In the genomic region with DNA sequence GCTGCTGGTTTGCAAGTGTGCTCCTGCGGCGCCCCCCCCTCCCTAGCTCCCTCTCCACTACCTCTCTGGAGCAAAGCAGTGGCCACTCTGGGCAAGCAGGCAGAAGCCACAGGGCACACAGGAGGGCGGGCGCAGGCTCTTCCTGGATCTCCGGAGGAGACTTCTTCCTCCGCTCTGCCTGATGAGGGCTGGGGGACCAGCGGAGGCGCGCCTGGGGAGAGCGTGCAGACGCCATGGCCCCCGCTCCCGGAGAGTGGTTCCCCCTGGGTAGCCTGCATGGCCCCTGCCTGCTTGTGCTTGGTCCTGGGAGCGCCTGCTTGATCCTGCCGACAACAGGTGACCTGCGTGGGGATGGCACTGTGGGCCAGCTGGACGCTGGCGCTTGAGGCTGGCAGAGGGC, we compare ENCODE assay signal across 25 cellular contexts.
"Had no signal": no experiment of that assay in that cellular context is flagged by ENCODE, and none has a peak within 500 bp of the region (broad histone marks: within the 10 kb centered on the region; RNA-seq: fewer than 3 reads in every experiment).

No MANE protein-coding gene starts in this region.

- H3K27ac ChIP-seq: body of pancreas, gastrocnemius medialis, hepatocyte, right lobe of liver, testis, upper lobe of left lung, vagina had no signal

- DNase-seq: activated CD4-positive, alpha-beta T cell treated with anti-CD3 and anti-CD28 coated beads for 36 hours; activated CD4-positive, CD25-positive, alpha-beta regulatory T cell; activated CD8-positive, alpha-beta memory T cell treated with anti-CD3 and anti-CD28 coated beads, Interleukin-2, amount 10 ng/mL, durations not matched to agents 7 days and 5 days; activated CD8-positive, alpha-beta T cell treated with anti-CD3 and anti-CD28 coated beads, Interleukin-2, amount 10 ng/mL, durations not matched to agents 7 days and 5 days; activated effector memory CD4-positive, alpha-beta T cell treated with Interleukin-2 at 50 U/mL for 16 hours; activated naive CD4-positive, alpha-beta T cell treated with Interleukin-2 at 50 U/mL for 16 hours; activated T-cell treated with anti-CD3 and anti-CD28 coated beads, Interleukin-2, amount 50 U/mL, for 72 hours; body of pancreas; dermis blood vessel endothelial cell; effector CD8-positive, alpha-beta T cell; immature natural killer cell; natural killer cell; right lobe of liver; stimulated activated CD4-positive, alpha-beta T cell treated with anti-CD3 and anti-CD28 coated beads, Interleukin-12 subunit alpha, Interleukin-12 subunit beta, amount 100 ng/mL, for 4 hours; stimulated activated CD4-positive, alpha-beta T cell treated with anti-CD3 and anti-CD28 coated beads, Interleukin-4, amount 100 ng/mL, for 1 hour; stimulated activated naive CD8-positive, alpha-beta T cell treated with anti-CD3 and anti-CD28 coated beads, Interleukin-15, Interleukin-2, amounts not matched to agents 100 U/mL and 50 U/mL, for 24 hours; testis had no signal

- FAIRE-seq: colon had no signal

- H3K4me1 Mint-ChIP-seq: immature natural killer cell had no signal

- H3K4me2 ChIP-seq: hepatocyte had no signal

- H3K27ac Mint-ChIP-seq: activated CD4-positive, alpha-beta T cell treated with anti-CD3 and anti-CD28 coated beads for 36 hours; activated CD8-positive, alpha-beta memory T cell treated with anti-CD3 and anti-CD28 coated beads, Interleukin-2, amount 10 ng/mL, durations not matched to agents 7 days and 5 days; activated CD8-positive, alpha-beta T cell treated with anti-CD3 and anti-CD28 coated beads, Interleukin-2, amount 10 ng/mL, durations not matched to agents 7 days and 5 days; activated naive CD8-positive, alpha-beta T cell; activated T-cell treated with anti-CD3 and anti-CD28 coated beads, Interleukin-2, amount 50 U/mL, for 72 hours; immature natural killer cell; memory B cell; natural killer cell; T-helper 2 cell treated with Interferon-gamma antibody and Interleukin-4, amounts not matched to agents 5 μg/mL and 100 μg/mL, for 36 hours had no signal

- H3K9me3 ChIP-seq: body of pancreas, gastrocnemius medialis, right lobe of liver, testis, upper lobe of left lung, vagina had no signal

- H3K4me1 ChIP-seq: body of pancreas, right lobe of liver, testis, upper lobe of left lung, vagina had no signal

- H3K27me3 Mint-ChIP-seq: activated CD4-positive, alpha-beta T cell treated with anti-CD3 and anti-CD28 coated beads for 36 hours; activated CD8-positive, alpha-beta memory T cell treated with anti-CD3 and anti-CD28 coated beads, Interleukin-2, amount 10 ng/mL, durations not matched to agents 7 days and 5 days; activated naive CD8-positive, alpha-beta T cell; memory B cell had no signal

- H2AFZ ChIP-seq: hepatocyte had no signal

- H3K4me3 ChIP-seq: body of pancreas, gastrocnemius medialis, hepatocyte, right lobe of liver, testis, upper lobe of left lung, vagina had no signal

- H3K79me2 ChIP-seq: hepatocyte had no signal

- H3K27me3 ChIP-seq: body of pancreas, gastrocnemius medialis, hepatocyte, right lobe of liver, testis, upper lobe of left lung, vagina had no signal

- H3K4me3 Mint-ChIP-seq: activated CD4-positive, alpha-beta T cell treated with anti-CD3 and anti-CD28 coated beads for 36 hours; activated CD8-positive, alpha-beta memory T cell treated with anti-CD3 and anti-CD28 coated beads, Interleukin-2, amount 10 ng/mL, durations not matched to agents 7 days and 5 days; activated CD8-positive, alpha-beta T cell treated with anti-CD3 and anti-CD28 coated beads, Interleukin-2, amount 10 ng/mL, durations not matched to agents 7 days and 5 days; activated naive CD8-positive, alpha-beta T cell; activated T-cell treated with anti-CD3 and anti-CD28 coated beads, Interleukin-2, amount 50 U/mL, for 72 hours; immature natural killer cell; memory B cell; natural killer cell; T-helper 2 cell treated with Interferon-gamma antibody and Interleukin-4, amounts not matched to agents 5 μg/mL and 100 μg/mL, for 36 hours had no signal

- H3K9me3 Mint-ChIP-seq: activated T-cell treated with anti-CD3 and anti-CD28 coated beads, Interleukin-2, amount 50 U/mL, for 72 hours; immature natural killer cell; memory B cell; natural killer cell; T-helper 2 cell treated with Interferon-gamma antibody and Interleukin-4, amounts not matched to agents 5 μg/mL and 100 μg/mL, for 36 hours had no signal

- ATAC-seq: activated CD4-positive, alpha-beta T cell treated with anti-CD3 and anti-CD28 coated beads for 36 hours; activated CD8-positive, alpha-beta memory T cell treated with anti-CD3 and anti-CD28 coated beads, Interleukin-2, amount 10 ng/mL, durations not matched to agents 7 days and 5 days; activated CD8-positive, alpha-beta T cell treated with anti-CD3 and anti-CD28 coated beads, Interleukin-2, amount 10 ng/mL, durations not matched to agents 7 days and 5 days; activated T-cell treated with anti-CD3 and anti-CD28 coated beads, Interleukin-2, amount 50 U/mL, for 72 hours; body of pancreas; gastrocnemius medialis; natural killer cell; stimulated activated naive CD8-positive, alpha-beta T cell treated with anti-CD3 and anti-CD28 coated beads, Interleukin-15, Interleukin-2, amounts not matched to agents 100 U/mL and 50 U/mL, for 24 hours had no signal
